Comparison of ENCODE assay signal across 11 cellular contexts in genomic region chr7:26307226-26307625, GRCh38. TPM values are rescaled to one million over a fixed set of nuclear protein-coding genes. Genes with fewer than 3 reads are reported as not detected.
DNase-seq lines count a peak whose midpoint lies in the region; ATAC-seq, FAIRE-seq and TF ChIP-seq lines count a peak whose summit lies in the region.
"Had no signal": no experiment of that assay in that cellular context is flagged by ENCODE, and none has a peak within 500 bp of the region (broad histone marks: within the 10 kb centered on the region; RNA-seq: fewer than 3 reads in every experiment).

No MANE protein-coding gene starts in this region.

- peak overlapping the region; percentile 68 for H3K27ac Mint-ChIP-seq in activated B cell treated with CpG ODN at 0.5 μM for 24 hours
- H3K27ac Mint-ChIP-seq in CD4-positive, alpha-beta T cell: no peak overlapping the region

- FAIRE-seq in HTR-8/SVneo (lab: Jason Lieb, UNC): no peak
- FAIRE-seq: keratinocyte, TTC549 had no signal

- no peaks in the 10 kb centered on the region for H3K27me3 Mint-ChIP-seq in activated B cell treated with CpG ODN at 0.5 μM for 24 hours
- no peaks in the 10 kb centered on the region for H3K27me3 Mint-ChIP-seq in CD4-positive, alpha-beta T cell

- H3K36me3 ChIP-seq in kidney epithelial cell (ENCODE audit: control insufficient read depth, insufficient read depth, low read length): no peaks in the 10 kb centered on the region
- H3K36me3 ChIP-seq in tibial artery: no peaks in the 10 kb centered on the region
- H3K36me3 ChIP-seq: stomach had no signal

- intact Hi-C loops in activated B cell treated with CpG ODN at 0.5 μM for 24 hours (cut with micrococcal nuclease) (no loop called here), tibial artery (cut with DNase I; ENCODE audit: low total_unique reads) (no loop called here)
- intact Hi-C loops in CD4-positive, alpha-beta T cell (cut with DNase I, micrococcal nuclease): no loop called here

- H3K4me1 Mint-ChIP-seq in activated B cell treated with CpG ODN at 0.5 μM for 24 hours: peaks cover 68% of the 10 kb centered on the region
- peaks cover 32% of the 10 kb centered on the region for H3K4me1 Mint-ChIP-seq in CD4-positive, alpha-beta T cell (ENCODE audit: low read depth)

- no peaks in the 10 kb centered on the region for H3K9me3 ChIP-seq in tibial artery
- H3K9me3 ChIP-seq in CD4-positive, alpha-beta T cell (ENCODE audit: control insufficient read depth, low read length): no peaks in the 10 kb centered on the region
- H3K9me3 ChIP-seq: stomach had no signal

- no peak overlapping the region for H3K27ac ChIP-seq in tibial artery
- no peak overlapping the region for H3K27ac ChIP-seq in CD4-positive, alpha-beta T cell (ENCODE audit: low read depth, low read length)

- CTCF ChIA-PET in activated B cell treated with CpG ODN at 0.5 μM for 24 hours (lab: Charles Lee): no interaction called here
- CTCF ChIA-PET in CD4-positive, alpha-beta T cell (lab: Charles Lee): interaction anchor here (1.1 kb wide), 1 partner anchor 22 kb away, joined by 3 read pairs; no protein-coding TSS in a partner anchor

- H3K9me3 Mint-ChIP-seq in activated B cell treated with CpG ODN at 0.5 μM for 24 hours: no peaks in the 10 kb centered on the region
- no peaks in the 10 kb centered on the region for H3K9me3 Mint-ChIP-seq in CD4-positive, alpha-beta T cell

- H3K27me3 ChIP-seq in kidney epithelial cell (ENCODE audit: control insufficient read depth, insufficient read depth, low read length) (no peaks in the 10 kb centered on the region), tibial artery (peaks cover 0 to 4% of the 10 kb centered on the region in 2 donors)
- no peaks in the 10 kb centered on the region for H3K27me3 ChIP-seq in CD4-positive, alpha-beta T cell (ENCODE audit: control insufficient read depth, insufficient read depth, low read length)
- H3K27me3 ChIP-seq: stomach had no signal

- in situ Hi-C loops in G401 (cut with HindIII; ENCODE audit: low sequenced_read_pairs): no loop called here

- peaks cover 67% of the 10 kb centered on the region for H3K36me3 Mint-ChIP-seq in activated B cell treated with CpG ODN at 0.5 μM for 24 hours (ENCODE audit: low read depth)
- H3K36me3 Mint-ChIP-seq in CD4-positive, alpha-beta T cell (ENCODE audit: low read depth): peaks cover 13% of the 10 kb centered on the region

- TF ChIP-seq CTCF in activated B cell treated with CpG ODN at 0.5 μM for 24 hours (IDR thresholded peaks at IDR 0.05): no peak
- no peak for TF ChIP-seq CTCF in kidney epithelial cell (IDR thresholded peaks at IDR 0.05; ENCODE audit: insufficient read depth, low read length, poor library complexity, severe bottlenecking)
- TF ChIP-seq CTCF in tibial artery (IDR thresholded peaks at IDR 0.05): no peak
- no peak for TF ChIP-seq CTCF in CD4-positive, alpha-beta T cell (IDR thresholded peaks at IDR 0.05)

- H3K4me3 ChIP-seq in kidney epithelial cell (ENCODE audit: low read depth, low read length) (no peak overlapping the region), tibial artery (no peak overlapping the region)
- H3K4me3 ChIP-seq: stomach had no signal

- DNase-seq in HTR-8/SVneo (ENCODE audit: insufficient read length, low spot score) (peak; percentile 32), activated B cell treated with CpG ODN at 0.5 μM for 24 hours (no peak), kidney epithelial cell (ENCODE audit: low read depth) (peak; percentile 38), tibial artery (peak; percentile 71), NCI-H2081 (lab: John Stamatoyannopoulos, UW) (no peak), G401 (ENCODE audit: low spot score) (no peak)
- DNase-seq in CD4-positive, alpha-beta T cell: no peak
- DNase-seq: NCI-H69, stomach had no signal

- POLR2A ChIA-PET in activated B cell treated with CpG ODN at 0.5 μM for 24 hours (lab: Charles Lee): interaction anchor here (0.7 kb wide), 2 partner anchors 9 to 1602 kb away, joined by 3 read pairs; no protein-coding TSS in a partner anchor
- POLR2A ChIA-PET in CD4-positive, alpha-beta T cell (lab: Charles Lee): no interaction called here

- H3K4me1 ChIP-seq in tibial artery: no peaks in the 10 kb centered on the region

- ATAC-seq in activated B cell treated with CpG ODN at 0.5 μM for 24 hours (ENCODE audit: low read depth): no peak
- no peak for ATAC-seq in CD4-positive, alpha-beta T cell (ENCODE audit: poor library complexity)

- H3K4me3 Mint-ChIP-seq in activated B cell treated with CpG ODN at 0.5 μM for 24 hours: no peak overlapping the region
- H3K4me3 Mint-ChIP-seq in CD4-positive, alpha-beta T cell: no peak overlapping the region

RNA-seq across cellular contexts. Expression of gene SNX10, which starts 15.6 kb away (rescaled TPM):
- total RNA-seq in activated B cell treated with CpG ODN at 0.5 μM for 24 hours: 28.9 and 32.3 TPM in 2 replicates
- 23.6 and 27.9 TPM in 2 replicates for total RNA-seq in kidney epithelial cell
- 32.3 and 34.1 TPM in 2 replicates for total RNA-seq in G401 (2014; rRNA removed; shearing (Covaris generic))
- 1 to 10 TPM; 4.6 to 5.8 TPM for total RNA-seq in CD4-positive, alpha-beta T cell

Comparison
In these comparisons a context has a peak if more than half of its experiments do, and no peak if none do; other contexts are left out.
1. DNase-seq: peak in HTR-8/SVneo (single experiment), kidney epithelial cell (single experiment) and tibial artery (2 of 2); none in activated B cell treated with CpG ODN at 0.5 μM for 24 hours (single experiment), NCI-H2081 (0 of 2), G401 (single experiment) and CD4-positive, alpha-beta T cell (0 of 10).